10 cellular contexts compared by ENCODE assay signal in genomic region chr3:114450008-114450596, GRCh38.
DNase-seq lines count a peak whose midpoint lies in the region; ATAC-seq and TF ChIP-seq lines count a peak whose summit lies in the region.
"Had no signal": no experiment of that assay in that cellular context is flagged by ENCODE, and none has a peak within 500 bp of the region (broad histone marks: within the 10 kb centered on the region; RNA-seq: fewer than 3 reads in every experiment).

No MANE protein-coding gene starts in this region.

- no peak overlapping the region for H3K27ac ChIP-seq in mesendoderm (ENCODE audit: low read depth, low read length)

- no peak overlapping the region for H3K4me2 ChIP-seq in mesendoderm (ENCODE audit: low read length)

- H3K9me3 Mint-ChIP-seq in stimulated activated memory B cell treated with anti-CD40 and anti-IgM and Interleukin-4, amounts not matched to agents 10 μg/mL and 1 μg/mL and 100 μg/mL, for 72 hours, result no peaks in the 10 kb centered on the region
- no peaks in the 10 kb centered on the region for H3K9me3 Mint-ChIP-seq in nephron progenitor cell

- no peak overlapping the region for H3K56ac ChIP-seq in mesendoderm (ENCODE audit: low read length)

- H2BK120ac ChIP-seq in mesendoderm (ENCODE audit: low read depth, low read length), result no peak overlapping the region

- H3K4me3 Mint-ChIP-seq in stimulated activated memory B cell treated with anti-CD40 and anti-IgM and Interleukin-4, amounts not matched to agents 10 μg/mL and 1 μg/mL and 100 μg/mL, for 72 hours, result peak overlapping the region; percentile 88
- H3K4me3 Mint-ChIP-seq in nephron progenitor cell, result no peak overlapping the region

- no peak overlapping the region for H2BK15ac ChIP-seq in mesendoderm (replicated peaks; ENCODE audit: low read depth)

- no peaks in the 10 kb centered on the region for H3K27me3 ChIP-seq in mesendoderm (ENCODE audit: insufficient read depth, low read length, poor library complexity)

- no peaks in the 10 kb centered on the region for H3K4me1 ChIP-seq in mesendoderm (ENCODE audit: control insufficient read depth, low read depth, low read length)

- no peak overlapping the region for H3K9ac ChIP-seq in mesendoderm (ENCODE audit: low read length)

- H3K79me1 ChIP-seq in mesendoderm (ENCODE audit: low read length), result no peaks in the 10 kb centered on the region

- H3K4ac ChIP-seq in mesendoderm (ENCODE audit: low read depth, low read length), result no peak overlapping the region

- TF ChIP-seq CTCF in nephron progenitor cell (IDR thresholded peaks at IDR 0.05), result no peak

- peak; percentile 63 for DNase-seq in astrocyte of the hippocampus (ENCODE audit: low read depth, low spot score)
- DNase-seq in mesendoderm, result no peak
- DNase-seq in nephron progenitor cell, result no peak
- DNase-seq: effector CD8-positive, alpha-beta T cell; kidney glomerular epithelial cell; MM.1S had no signal

- H3K79me2 ChIP-seq in mesendoderm (ENCODE audit: control insufficient read depth, insufficient read depth, low read length), result no peaks in the 10 kb centered on the region

- no peak overlapping the region for H3K4me3 ChIP-seq in mesendoderm (ENCODE audit: low read length)

- no peak overlapping the region for H3K27ac Mint-ChIP-seq in stimulated activated memory B cell treated with anti-CD40 and anti-IgM and Interleukin-4, amounts not matched to agents 10 μg/mL and 1 μg/mL and 100 μg/mL, for 72 hours
- no peak overlapping the region for H3K27ac Mint-ChIP-seq in nephron progenitor cell

- no peaks in the 10 kb centered on the region for H3K27me3 Mint-ChIP-seq in stimulated activated memory B cell treated with anti-CD40 and anti-IgM and Interleukin-4, amounts not matched to agents 10 μg/mL and 1 μg/mL and 100 μg/mL, for 72 hours
- peaks cover 25% of the 10 kb centered on the region for H3K27me3 Mint-ChIP-seq in nephron progenitor cell (ENCODE audit: low read depth, poor library complexity)

- no peak overlapping the region for H2AK5ac ChIP-seq in mesendoderm (ENCODE audit: low read length)

- no peak overlapping the region for H2BK5ac ChIP-seq in mesendoderm (ENCODE audit: low read length)

- no peak overlapping the region for H3K18ac ChIP-seq in mesendoderm (ENCODE audit: low read length)

- H3K36me3 Mint-ChIP-seq in stimulated activated memory B cell treated with anti-CD40 and anti-IgM and Interleukin-4, amounts not matched to agents 10 μg/mL and 1 μg/mL and 100 μg/mL, for 72 hours, result no peaks in the 10 kb centered on the region
- H3K36me3 Mint-ChIP-seq in nephron progenitor cell (ENCODE audit: low read depth), result no peaks in the 10 kb centered on the region

- H3K23ac ChIP-seq in mesendoderm (ENCODE audit: low read length), result no peak overlapping the region

- ATAC-seq in GM19395 (IDR thresholded peaks at IDR 0.05; ENCODE audit: unreplicated experiment), result peak; percentile 44
- peak; percentile 41 for ATAC-seq in HG03378 (IDR thresholded peaks at IDR 0.05; ENCODE audit: unreplicated experiment)
- peak; percentile 55 for ATAC-seq in stimulated activated memory B cell treated with anti-CD40 and anti-IgM and Interleukin-4, amounts not matched to agents 10 μg/mL and 1 μg/mL and 100 μg/mL, for 72 hours
- ATAC-seq in GM21381 (IDR thresholded peaks at IDR 0.05; ENCODE audit: unreplicated experiment), result no peak

- H3K4me1 Mint-ChIP-seq in stimulated activated memory B cell treated with anti-CD40 and anti-IgM and Interleukin-4, amounts not matched to agents 10 μg/mL and 1 μg/mL and 100 μg/mL, for 72 hours, result peaks cover 55% of the 10 kb centered on the region
- H3K4me1 Mint-ChIP-seq in nephron progenitor cell, result peaks cover 9% of the 10 kb centered on the region

- no CpG with 5 or more reads among the region's 7 CpGs for WGBS in mesendoderm (ENCODE audit: extremely low coverage, insufficient coverage, low lambda C conversion rate)

- no peak overlapping the region for H4K5ac ChIP-seq in mesendoderm (ENCODE audit: low read length)

- no peaks in the 10 kb centered on the region for H3K36me3 ChIP-seq in mesendoderm (ENCODE audit: control insufficient read depth, insufficient read depth, low read length)

- no peak overlapping the region for H4K8ac ChIP-seq in mesendoderm (ENCODE audit: low read depth, low read length)
